Comparison of ENCODE assay signal across 8 cellular contexts in genomic region chr2:60880988-60881932, GRCh38. TPM values are rescaled to one million over a fixed set of nuclear protein-coding genes. Genes with fewer than 3 reads are reported as not detected.
DNase-seq lines count a peak whose midpoint lies in the region; ATAC-seq and TF ChIP-seq lines count a peak whose summit lies in the region.

TSS of gene REL (plus strand) at chr2:60881574. CDS start at chr2:60881841, 267 bp downstream.

- TF ChIP-seq CTCF in CD14-positive monocyte (IDR thresholded peaks at IDR 0.05): no peak
- TF ChIP-seq CTCF in liver (IDR thresholded peaks at IDR 0.05; ENCODE audit: low read depth, low read length, missing input control): no peak

- H3K27me3 ChIP-seq in liver (ENCODE audit: control insufficient read depth in 4 of 4, insufficient read depth in 4 of 4, low read length in 3 of 4): no peaks in the 10 kb centered on the region

- H3K4me1 ChIP-seq in liver (ENCODE audit: control insufficient read depth in 4 of 4, insufficient read depth in 4 of 4, low read length in 3 of 4): peaks cover 0 to 27% (median 9%) of the 10 kb centered on the region in 4 donors

- peaks cover 0 to 4% (median 0%) of the 10 kb centered on the region in 3 donors for H3K27me3 Mint-ChIP-seq in CD14-positive monocyte (ENCODE audit: low read depth in 3 of 3)

- under 1% methylated on average over 98 of the region's 98 CpGs for WGBS in liver

- H3K4me3 ChIP-seq in liver (ENCODE audit: low read depth in 1 of 3, low read length in 3 of 3): peak within 1 kb of the TSS; percentile 64 to 85 (median 79)

- H3K9me3 Mint-ChIP-seq in CD14-positive monocyte: peaks cover 0 to 2% (median 0%) of the 10 kb centered on the region in 7 donors

- peaks cover 22% of the 10 kb centered on the region for H3K4me1 Mint-ChIP-seq in CD14-positive monocyte

- no peak for TF ChIP-seq RAD21 in liver (IDR thresholded peaks at IDR 0.05)

- H3K27ac ChIP-seq in liver (ENCODE audit: low read depth in 1 of 2, low read length in 2 of 2): peak within 1 kb of the TSS; percentile 96 to 100

- no peaks in the 10 kb centered on the region for H3K9me3 ChIP-seq in liver (ENCODE audit: control insufficient read depth in 4 of 4, low read length in 3 of 4)

- intact Hi-C loops in CD14-positive monocyte (cut with micrococcal nuclease): loop anchor here in 1 of 2 donors (5.0 to 10.0 kb wide), 2 partner anchors 84 to 114 kb away; no protein-coding TSS in a partner anchor

- ATAC-seq in GM19324 (IDR thresholded peaks at IDR 0.05; ENCODE audit: low FRiP score, unreplicated experiment) (peak; percentile 91), HG03460 (IDR thresholded peaks at IDR 0.05; ENCODE audit: unreplicated experiment) (peak; percentile 83)

- peak within 1 kb of the TSS; percentile 98 to 99 for H3K9ac ChIP-seq in liver (ENCODE audit: low read depth in 1 of 2, low read length in 2 of 2)

- H3K27ac Mint-ChIP-seq in CD14-positive monocyte: peak within 1 kb of the TSS; percentile 97 to 99 (median 98)

- peaks cover 9% of the 10 kb centered on the region in 2 donors for H3K36me3 Mint-ChIP-seq in CD14-positive monocyte

- H3K4me3 Mint-ChIP-seq in CD14-positive monocyte: peak within 1 kb of the TSS; percentile 97 to 99

- peak; percentile 90 for DNase-seq in CD14-positive monocyte (ENCODE audit: low spot score)
- DNase-seq in NCI-H748 (lab: John Stamatoyannopoulos, UW; ENCODE audit: unreplicated experiment): peak; percentile 82
- peak; percentile 82 to 87 for DNase-seq in activated CD4-positive, alpha-beta T cell treated with anti-CD3 and anti-CD28 coated beads, Interleukin-2, amount 50 U/mL, for 4 hours
- peak; percentile 94 for DNase-seq in dermis blood vessel endothelial cell
- peak; percentile 93 for DNase-seq in stimulated activated CD4-positive, alpha-beta T cell treated with anti-CD3 and anti-CD28 coated beads, Interleukin-4, amount 100 ng/mL, for 1 hour

- no peaks in the 10 kb centered on the region for H3K36me3 ChIP-seq in liver (ENCODE audit: control insufficient read depth in 4 of 4, insufficient read depth in 3 of 4, low read depth in 1 of 4, low read length in 3 of 4)

TF ChIP-seq in liver, 16 proteins besides CTCF, POLR2A, EP300 and RAD21:
- no peak for TF ChIP-seq ZBTB33 (IDR thresholded peaks at IDR 0.05)
- peak; percentile 26 to 74 for TF ChIP-seq EGR1 (IDR thresholded peaks at IDR 0.05; ENCODE audit: low read depth in 2 of 2)
- no peak for TF ChIP-seq JUND (IDR thresholded peaks at IDR 0.05)
- TF ChIP-seq, protein P1, sequence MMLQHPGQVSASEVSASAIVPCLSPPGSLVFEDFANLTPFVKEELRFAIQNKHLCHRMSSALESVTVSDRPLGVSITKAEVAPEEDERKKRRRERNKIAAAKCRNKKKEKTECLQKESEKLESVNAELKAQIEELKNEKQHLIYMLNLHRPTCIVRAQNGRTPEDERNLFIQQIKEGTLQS (IDR thresholded peaks at IDR 0.05): no peak
- peak; percentile 27 to 37 for TF ChIP-seq HNF4A (conservative IDR thresholded peaks at IDR 0.05)
- no peak for TF ChIP-seq FOXA2 (IDR thresholded peaks at IDR 0.05)
- TF ChIP-seq, protein P2, sequence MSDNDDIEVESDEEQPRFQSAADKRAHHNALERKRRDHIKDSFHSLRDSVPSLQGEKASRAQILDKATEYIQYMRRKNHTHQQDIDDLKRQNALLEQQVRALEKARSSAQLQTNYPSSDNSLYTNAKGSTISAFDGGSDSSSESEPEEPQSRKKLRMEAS (IDR thresholded peaks at IDR 0.05): no peak
- no peak for TF ChIP-seq RXRA (IDR thresholded peaks at IDR 0.05)
- no peak for TF ChIP-seq HNF4G (IDR thresholded peaks at IDR 0.05)
- TF ChIP-seq TAF1 (conservative IDR thresholded peaks at IDR 0.05): peak; percentile 73
- peak; percentile 5 for TF ChIP-seq SP1 (IDR thresholded peaks at IDR 0.05)
- TF ChIP-seq REST (IDR thresholded peaks at IDR 0.05): peak; percentile 94
- peak; percentile 71 for TF ChIP-seq YY1 (IDR thresholded peaks at IDR 0.05)

RNA-seq across cellular contexts. Expression of gene REL, which starts in this region (rescaled TPM):
- 10 to 100 TPM; 18.3 to 34.3 TPM for polyA plus RNA-seq in CD14-positive monocyte
- total RNA-seq in dermis blood vessel endothelial cell: 21.8 and 30.4 TPM in 2 replicates
- 1 to 10 TPM; 6.4 to 7.0 TPM for total RNA-seq in liver
- polyA plus RNA-seq in liver: 1 to 10 TPM; 1.1 to 2.4 TPM

Comparison
In these comparisons a context has a peak if more than half of its experiments do, and no peak if none do; other contexts are left out.
1. Peak in every context shown above with its lines: DNase-seq, ATAC-seq, H3K4me3 ChIP-seq and H3K27ac ChIP-seq.
2. RNA of gene REL (polyA plus RNA-seq): 18.3 to 34.3 TPM in CD14-positive monocyte; 1.1 to 2.4 TPM in liver; every median in the first group is over 4 times any median in the second.